ENCODE assay signal across 9 cellular contexts in the genomic region with DNA sequence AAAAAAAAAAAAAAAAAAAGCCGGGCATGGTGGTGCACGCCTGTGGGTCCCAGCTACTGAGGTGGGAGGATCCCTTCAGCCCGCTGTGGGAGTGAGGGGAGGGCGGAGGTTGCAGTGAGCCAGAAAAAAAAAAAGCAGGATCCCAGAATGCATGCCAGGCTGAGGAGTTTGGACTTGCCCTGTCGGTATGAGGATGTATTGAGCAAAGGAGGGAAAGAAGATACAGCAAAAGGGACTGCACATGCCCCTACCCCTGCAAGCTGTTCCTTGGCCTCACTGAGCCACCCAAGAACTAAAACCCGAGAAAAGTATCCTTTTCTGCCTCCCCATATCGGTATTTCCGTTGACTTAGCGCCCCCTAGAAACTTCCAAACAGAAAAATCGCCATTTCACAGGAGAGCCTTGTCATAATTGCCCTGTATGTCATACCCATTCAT. TPM values are rescaled to one million over a fixed set of nuclear protein-coding genes. Genes with fewer than 3 reads are reported as not detected.
DNase-seq lines count a peak whose midpoint lies in the region; ATAC-seq, FAIRE-seq and TF ChIP-seq lines count a peak whose summit lies in the region.
"Had no signal": no experiment of that assay in that cellular context is flagged by ENCODE, and none has a peak within 500 bp of the region (broad histone marks: within the 10 kb centered on the region; RNA-seq: fewer than 3 reads in every experiment).

No MANE protein-coding gene starts in this region.

- TF ChIP-seq POLR2A in body of pancreas (IDR thresholded peaks at IDR 0.05): no peak

- peak; percentile 32 for DNase-seq in NCI-H510A treated with DMSO at 0.1 percent for 48 hours (lab: John Stamatoyannopoulos, UW)
- DNase-seq in NCI-H510A (lab: John Stamatoyannopoulos, UW): no peak
- DNase-seq in MM.1S: peak; percentile 46
- no peak for DNase-seq in astrocyte of the spinal cord (ENCODE audit: low read depth, low spot score)
- no peak for DNase-seq in neural crest cell (ENCODE audit: low read depth, low spot score)
- DNase-seq in urothelium cell line (ENCODE audit: low spot score): no peak
- no peak for DNase-seq in body of pancreas
- DNase-seq: NCI-H1105 had no signal

- no peaks in the 10 kb centered on the region for H4K20me1 ChIP-seq in MM.1S (ENCODE audit: insufficient read depth, low read length)

- 29 to 31% methylated on average over 10 of the region's 10 CpGs for WGBS in body of pancreas, 2 donors

- no peak overlapping the region for H3K27ac Mint-ChIP-seq in neural crest cell (ENCODE audit: unreplicated experiment)

- peaks cover 7% of the 10 kb centered on the region; the same call in 1 of the 2 replicates for H3K36me3 ChIP-seq in MM.1S (replicated peaks; ENCODE audit: insufficient read depth, low read length)
- H3K36me3 ChIP-seq in body of pancreas (replicated peaks in 1 of 2; ENCODE audit: insufficient read depth in 1 of 2, low read depth in 2 of 2): peaks cover 0 to 4% of the 10 kb centered on the region in 2 donors

- H3K9me3 ChIP-seq in MM.1S (replicated peaks; ENCODE audit: insufficient read depth, low read length) (no peaks in the 10 kb centered on the region), body of pancreas (no peaks in the 10 kb centered on the region)

- peaks cover 27% of the 10 kb centered on the region for H3K4me1 Mint-ChIP-seq in neural crest cell

- in situ Hi-C loops in astrocyte of the spinal cord (cut with HindIII; ENCODE audit: low sequenced_read_pairs): no loop called here

- peaks cover 10% of the 10 kb centered on the region for H3F3A ChIP-seq in MM.1S (ENCODE audit: insufficient read depth, low read length)

- H3K27me3 ChIP-seq in MM.1S (replicated peaks; ENCODE audit: insufficient read depth, low read length) (0 out of 2 replicates have a peak, but pooled peaks cover 7% of the 10 kb centered on the region), body of pancreas (no peaks in the 10 kb centered on the region)

- H2AFZ ChIP-seq in MM.1S (ENCODE audit: low read length): no peak overlapping the region

- intact Hi-C loops in body of pancreas (cut with DNase I): no loop called here

- no peak for FAIRE-seq in urothelium cell line (lab: Jason Lieb, UNC)

- H3K27me3 Mint-ChIP-seq in neural crest cell (ENCODE audit: low read depth): no peaks in the 10 kb centered on the region

- TF ChIP-seq CTCF in MM.1S (IDR thresholded peaks at IDR 0.05; ENCODE audit: low read length) (peak; percentile 61), astrocyte of the spinal cord (IDR thresholded peaks at IDR 0.05; ENCODE audit: low read depth, low read length) (peak; percentile 35), neural crest cell (conservative IDR thresholded peaks at IDR 0.05) (peak; percentile 45), body of pancreas (IDR thresholded peaks at IDR 0.05) (peak in 3 of 7 experiments; percentile 14 to 27 (median 22))

- no peak overlapping the region for H3K4me3 ChIP-seq in MM.1S (ENCODE audit: low read length)
- H3K4me3 ChIP-seq in astrocyte of the spinal cord (ENCODE audit: low read depth, low read length): no peak overlapping the region
- H3K4me3 ChIP-seq in body of pancreas: no peak overlapping the region

- ATAC-seq in GM18519 (IDR thresholded peaks at IDR 0.05; ENCODE audit: low FRiP score, unreplicated experiment) (no peak), body of pancreas (no peak)

- no peaks in the 10 kb centered on the region for H3K36me3 Mint-ChIP-seq in neural crest cell (ENCODE audit: low read depth)

- peak overlapping the region; percentile 79 for H3K4me3 Mint-ChIP-seq in neural crest cell

- peaks cover 12% of the 10 kb centered on the region for H3K4me1 ChIP-seq in MM.1S (ENCODE audit: low read length)
- H3K4me1 ChIP-seq in body of pancreas: peaks cover 24% of the 10 kb centered on the region

- no peak overlapping the region for H3K9ac ChIP-seq in MM.1S (ENCODE audit: low read length)

- H3K9me3 Mint-ChIP-seq in neural crest cell: no peaks in the 10 kb centered on the region

- peaks cover 41% of the 10 kb centered on the region for H3K79me2 ChIP-seq in MM.1S (ENCODE audit: low read length)

- H3K27ac ChIP-seq in MM.1S (ENCODE audit: low read length): no peak overlapping the region
- H3K27ac ChIP-seq in body of pancreas: no peak overlapping the region

- peak overlapping the region; percentile 27; the same call in 1 of the 2 replicates for H3K4me2 ChIP-seq in MM.1S (ENCODE audit: low read depth, low read length)

- H3K9me2 ChIP-seq in MM.1S (replicated peaks; ENCODE audit: insufficient read depth, low read length): no peaks in the 10 kb centered on the region

RNA-seq across cellular contexts. Expression of a gene that starts 1.3 kb away (rescaled TPM):
- total RNA-seq in neural crest cell (40.6 and 41.2 TPM in 2 replicates), body of pancreas (1 to 10 TPM; 8.9 to 9.6 TPM)

RNA-seq across cellular contexts. Expression of a gene that starts 11.0 kb away (rescaled TPM):
- 76.5 and 80.6 TPM in 2 replicates for total RNA-seq in neural crest cell
- total RNA-seq in body of pancreas: 10 to 100 TPM; 46.1 to 62.8 TPM

RNA-seq across cellular contexts. Expression of a gene that starts 16.6 kb away (rescaled TPM):
- total RNA-seq in neural crest cell (0.70 and 0.91 TPM in 2 replicates), body of pancreas (not detected)

RNA-seq across cellular contexts. Expression of a gene that starts 23.1 kb away (rescaled TPM):
- total RNA-seq in neural crest cell (not detected in 2 replicates), body of pancreas (not detected)

RNA-seq across cellular contexts. Expression of a gene that starts 30.2 kb away (rescaled TPM):
- 43.1 and 43.5 TPM in 2 replicates for total RNA-seq in neural crest cell
- under 1 TPM in 1 of 2 donors, not detected in 1; 0.52 TPM for total RNA-seq in body of pancreas

Comparison
In these comparisons a context has a peak if more than half of its experiments do, and no peak if none do; other contexts are left out.
1. DNase-seq: peak in NCI-H510A treated with DMSO at 0.1 percent for 48 hours (single experiment) and MM.1S (single experiment); none in NCI-H510A (single experiment), astrocyte of the spinal cord (single experiment), neural crest cell (single experiment), urothelium cell line (single experiment) and body of pancreas (0 of 4).